In the genomic region with DNA sequence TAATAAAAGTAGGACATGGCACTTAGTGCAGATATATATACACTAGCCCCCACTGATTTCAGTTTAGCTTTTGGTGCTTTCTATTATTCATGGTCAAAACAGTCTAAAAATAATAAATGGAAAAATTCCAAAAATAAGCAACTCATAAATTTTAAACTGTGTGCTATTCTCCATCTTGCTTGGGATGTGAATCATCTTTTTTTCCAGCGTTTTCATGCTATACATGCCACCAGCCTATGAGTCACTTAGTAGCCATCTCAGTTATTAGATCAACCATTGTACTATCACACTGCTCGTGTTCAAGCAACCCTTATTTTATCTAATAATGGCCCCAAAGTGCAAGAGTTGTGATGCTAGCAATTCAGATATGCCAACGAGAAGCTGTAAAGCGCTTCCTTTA, we compare ENCODE assay signal across 12 cellular contexts.
DNase-seq lines count a peak whose midpoint lies in the region; ATAC-seq and TF ChIP-seq lines count a peak whose summit lies in the region.
"Had no signal": no experiment of that assay in that cellular context is flagged by ENCODE, and none has a peak within 500 bp of the region (broad histone marks: within the 10 kb centered on the region; RNA-seq: fewer than 3 reads in every experiment).

No MANE protein-coding gene starts in this region.

- H3K4me3 ChIP-seq in GM23248 (no peak overlapping the region), RWPE2 (ENCODE audit: severe bottlenecking) (no peak overlapping the region), retinal pigment epithelial cell (ENCODE audit: low read length) (no peak overlapping the region)
- H3K4me3 ChIP-seq: adrenal gland, right atrium auricular region had no signal

- H3K9me3 ChIP-seq in GM23248 (ENCODE audit: low read depth): no peaks in the 10 kb centered on the region
- H3K9me3 ChIP-seq in RWPE2 (ENCODE audit: severe bottlenecking): peaks cover 1% of the 10 kb centered on the region
- H3K9me3 ChIP-seq: adrenal gland, right atrium auricular region had no signal

- peak; percentile 86 for DNase-seq in GM23248
- DNase-seq in RWPE2 (ENCODE audit: low spot score): no peak
- DNase-seq in fibroblast of gingiva (ENCODE audit: low read depth): peak; percentile 54
- peak; percentile 34 for DNase-seq in retinal pigment epithelial cell (ENCODE audit: low read depth)
- no peak for DNase-seq in medulla oblongata (ENCODE audit: extremely low spot score)
- no peak for DNase-seq in T-helper 1 cell
- no peak for DNase-seq in T-cell
- DNase-seq: adrenal gland, NCI-H2227 treated with DMSO at 0.1 percent for 48 hours, substantia nigra had no signal

- H3K36me3 ChIP-seq in GM23248 (ENCODE audit: low read depth) (no peaks in the 10 kb centered on the region), RWPE2 (ENCODE audit: low read depth) (no peaks in the 10 kb centered on the region; the same call in 1 of the 2 replicates)
- H3K36me3 ChIP-seq: adrenal gland, right atrium auricular region had no signal

- no peak overlapping the region for H3K9ac ChIP-seq in GM23248

- H3F3A ChIP-seq in GM23248 (ENCODE audit: insufficient read depth): peaks cover 10% of the 10 kb centered on the region; the same call in 1 of the 2 replicates

- peak overlapping the region; percentile 32; the same call in 1 of the 2 replicates for H2AFZ ChIP-seq in GM23248

- TF ChIP-seq CTCF in RWPE2 (IDR thresholded peaks at IDR 0.05; ENCODE audit: poor library complexity, severe bottlenecking) (no peak), retinal pigment epithelial cell (conservative IDR thresholded peaks at IDR 0.05; ENCODE audit: low read depth, low read length) (no peak)

- H3K27ac Mint-ChIP-seq in T-cell: no peak overlapping the region

- CTCF ChIA-PET in T-cell (lab: Charles Lee): no interaction called here

- H3K4me1 Mint-ChIP-seq in T-cell: no peaks in the 10 kb centered on the region

- H3K27me3 ChIP-seq in GM23248 (replicated peaks; ENCODE audit: insufficient read depth): no peaks in the 10 kb centered on the region
- no peaks in the 10 kb centered on the region for H3K27me3 ChIP-seq in RWPE2 (ENCODE audit: insufficient read depth, poor library complexity, severe bottlenecking)
- H3K27me3 ChIP-seq: adrenal gland, right atrium auricular region had no signal

- H3K27me3 Mint-ChIP-seq in T-cell: peaks cover 13 to 14% of the 10 kb centered on the region in 2 donors

- POLR2A ChIA-PET in T-cell (lab: Charles Lee): interaction anchor here in 1 of 2 donors (0.6 kb wide), 1 partner anchor 15 kb away, joined by 3 read pairs; no protein-coding TSS in a partner anchor

- H3K4me3 Mint-ChIP-seq in T-cell: no peak overlapping the region

- 41 to 42% methylated on average over 4 of the region's 4 CpGs for WGBS in GM23248 (ENCODE audit: low coverage in 1 of 2, low lambda C conversion rate in 2 of 2, missing lambda C conversion rate in 2 of 2), 2 experiments

- no peaks in the 10 kb centered on the region for H3K79me2 ChIP-seq in GM23248 (ENCODE audit: insufficient read depth)

- no peaks in the 10 kb centered on the region for H4K20me1 ChIP-seq in GM23248 (ENCODE audit: insufficient read depth)

- peaks cover 24% of the 10 kb centered on the region for H3K4me1 ChIP-seq in GM23248 (ENCODE audit: insufficient read depth)
- peaks cover 10% of the 10 kb centered on the region for H3K4me1 ChIP-seq in RWPE2 (ENCODE audit: insufficient read depth, poor library complexity, severe bottlenecking)
- H3K4me1 ChIP-seq: right atrium auricular region had no signal

- no peaks in the 10 kb centered on the region for H3K9me2 ChIP-seq in GM23248 (ENCODE audit: insufficient read depth)

- ATAC-seq in RWPE2 (ENCODE audit: low read depth) (peak; percentile 100), GM21515 (IDR thresholded peaks at IDR 0.05; ENCODE audit: unreplicated experiment) (no peak), T-cell (replicated peaks in 1 of 4) (no peak)

- H3K27ac ChIP-seq in GM23248 (peak overlapping the region; percentile 28; the same call in 1 of the 2 replicates), RWPE2 (ENCODE audit: poor library complexity, severe bottlenecking) (peak overlapping the region; percentile 38)
- H3K27ac ChIP-seq: adrenal gland, right atrium auricular region had no signal

- no peaks in the 10 kb centered on the region for H3K36me3 Mint-ChIP-seq in T-cell

- no peaks in the 10 kb centered on the region for H3K9me3 Mint-ChIP-seq in T-cell

- peak overlapping the region; percentile 31 for H3K4me2 ChIP-seq in GM23248 (ENCODE audit: unreplicated experiment)

- in situ Hi-C loops in GM23248 (cut with MboI): no loop called here

Comparison
In these comparisons a context has a peak if more than half of its experiments do, and no peak if none do; other contexts are left out.
1. DNase-seq: peak in GM23248 (single experiment), fibroblast of gingiva (single experiment) and retinal pigment epithelial cell (single experiment); none in RWPE2 (single experiment), medulla oblongata (single experiment), T-helper 1 cell (0 of 5) and T-cell (0 of 34).